Comparison of ENCODE assay signal across 17 cellular contexts in the genomic region with DNA sequence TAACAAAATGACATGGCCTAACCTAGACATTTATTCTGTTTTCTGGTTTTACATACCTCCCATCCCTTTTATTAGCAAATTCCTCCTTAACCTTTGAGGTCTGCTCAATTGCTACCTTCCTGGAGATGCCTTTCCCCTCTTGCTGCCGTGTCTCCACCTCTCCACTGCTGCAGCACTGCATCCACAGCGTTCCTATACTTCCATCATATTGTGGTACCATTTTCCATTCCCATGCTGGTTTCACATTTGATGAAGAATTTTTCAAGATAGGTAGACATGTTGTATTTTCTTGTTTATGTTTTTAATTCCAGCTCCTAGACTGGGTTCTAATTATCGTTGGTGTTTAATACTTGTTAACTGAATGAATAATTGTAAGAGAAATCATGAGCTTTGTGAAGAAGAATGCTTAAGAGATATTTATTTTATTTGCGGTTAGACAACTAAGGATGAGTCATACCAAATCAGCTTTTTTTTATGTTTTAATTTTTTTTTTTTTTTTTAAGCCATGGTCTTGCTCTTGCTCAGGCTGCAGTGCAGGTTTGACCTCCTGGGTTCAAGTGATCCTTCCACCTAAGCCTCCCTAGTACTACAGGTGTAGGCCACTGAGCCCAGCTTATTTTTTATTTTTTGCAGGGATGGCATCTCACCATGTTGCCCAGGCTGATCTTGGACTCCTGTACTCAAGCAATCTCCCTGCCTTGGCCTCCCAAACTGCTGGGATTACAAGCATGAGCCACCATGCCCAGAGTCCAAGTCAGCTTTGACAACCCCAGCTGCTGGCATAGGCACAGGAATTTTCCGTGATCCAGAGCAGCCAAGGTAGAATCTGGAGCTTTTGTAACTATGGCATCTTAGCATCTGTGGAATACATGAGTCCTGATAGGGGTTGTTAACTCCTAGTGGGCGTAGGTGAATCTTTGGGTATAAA. TPM values are rescaled to one million over a fixed set of nuclear protein-coding genes. Genes with fewer than 3 reads are reported as not detected.
DNase-seq lines count a peak whose midpoint lies in the region; ATAC-seq and TF ChIP-seq lines count a peak whose summit lies in the region.
"Had no signal": no experiment of that assay in that cellular context is flagged by ENCODE, and none has a peak within 500 bp of the region (broad histone marks: within the 10 kb centered on the region; RNA-seq: fewer than 3 reads in every experiment).

No MANE protein-coding gene starts in this region.

- no peaks in the 10 kb centered on the region for H3K27me3 ChIP-seq in breast epithelium
- no peaks in the 10 kb centered on the region for H3K27me3 ChIP-seq in H7 (ENCODE audit: control insufficient read depth, insufficient read depth, low read length)
- H3K27me3 ChIP-seq: tibial nerve had no signal

- peaks cover 7% of the 10 kb centered on the region for H3K9me3 Mint-ChIP-seq in MCF 10A (ENCODE audit: unreplicated experiment)
- peaks cover 8% of the 10 kb centered on the region for H3K9me3 Mint-ChIP-seq in activated CD4-positive, alpha-beta T cell treated with anti-CD3 and anti-CD28 coated beads, Interleukin-2, amount 10 ng/mL, durations not matched to agents 7 days and 5 days
- H3K9me3 Mint-ChIP-seq: WTC11 had no signal

- POLR2A ChIA-PET in MCF 10A (lab: Yijun Ruan, JAX) = interaction anchor here (0.8 to 4.6 kb wide), 11 partner anchors 9 to 189 kb away, joined by 3 to 42 read pairs (median 4); no protein-coding TSS in a partner anchor
- POLR2A ChIA-PET in activated CD4-positive, alpha-beta T cell treated with anti-CD3 and anti-CD28 coated beads, Interleukin-2, amount 10 ng/mL, durations not matched to agents 7 days and 5 days (lab: Charles Lee) = no interaction called here

- no peaks in the 10 kb centered on the region for H3K9me3 ChIP-seq in breast epithelium
- H3K9me3 ChIP-seq: tibial nerve had no signal

- TF ChIP-seq CTCF in MCF 10A (IDR thresholded peaks at IDR 0.05; ENCODE audit: unreplicated experiment) = no peak
- TF ChIP-seq CTCF in breast epithelium (IDR thresholded peaks at IDR 0.05) = no peak
- TF ChIP-seq CTCF in fibroblast of the aortic adventitia (IDR thresholded peaks at IDR 0.05; ENCODE audit: insufficient read depth, low read length) = no peak

- ATAC-seq in sciatic nerve = no peak
- ATAC-seq: HCT116, WTC11 had no signal

- no peaks in the 10 kb centered on the region for H3K4me1 ChIP-seq in breast epithelium
- H3K4me1 ChIP-seq: tibial nerve had no signal

- peaks cover 44% of the 10 kb centered on the region for H3K4me1 Mint-ChIP-seq in MCF 10A (ENCODE audit: insufficient read depth, unreplicated experiment)
- H3K4me1 Mint-ChIP-seq in activated CD4-positive, alpha-beta T cell treated with anti-CD3 and anti-CD28 coated beads, Interleukin-2, amount 10 ng/mL, durations not matched to agents 7 days and 5 days = peaks cover 3% of the 10 kb centered on the region

- H3K27me3 Mint-ChIP-seq in MCF 10A (ENCODE audit: insufficient read depth, unreplicated experiment) = no peaks in the 10 kb centered on the region
- H3K27me3 Mint-ChIP-seq in activated CD4-positive, alpha-beta T cell treated with anti-CD3 and anti-CD28 coated beads, Interleukin-2, amount 10 ng/mL, durations not matched to agents 7 days and 5 days = no peaks in the 10 kb centered on the region
- H3K27me3 Mint-ChIP-seq: IgD-negative memory B cell had no signal

- BruUV-seq in MCF 10A (replicated peaks; lab: Mats Ljungman, UMichigan) = no TSS peak

- no peaks in the 10 kb centered on the region for H3K36me3 Mint-ChIP-seq in MCF 10A (ENCODE audit: insufficient read depth, unreplicated experiment)
- peaks cover 4% of the 10 kb centered on the region for H3K36me3 Mint-ChIP-seq in activated CD4-positive, alpha-beta T cell treated with anti-CD3 and anti-CD28 coated beads, Interleukin-2, amount 10 ng/mL, durations not matched to agents 7 days and 5 days (ENCODE audit: low read depth)
- H3K36me3 Mint-ChIP-seq: IgD-negative memory B cell, WTC11 had no signal

- no peak overlapping the region for H3K4me3 Mint-ChIP-seq in MCF 10A (ENCODE audit: unreplicated experiment)
- H3K4me3 Mint-ChIP-seq in activated CD4-positive, alpha-beta T cell treated with anti-CD3 and anti-CD28 coated beads, Interleukin-2, amount 10 ng/mL, durations not matched to agents 7 days and 5 days = no peak overlapping the region
- H3K4me3 Mint-ChIP-seq: IgD-negative memory B cell, WTC11 had no signal

- intact Hi-C loops in MCF 10A (cut with micrococcal nuclease) (loop anchor here (5.0 kb wide), 1 partner anchor 171 kb away; no protein-coding TSS in a partner anchor), breast epithelium (cut with DNase I; ENCODE audit: low total_unique reads) (no loop called here), sciatic nerve (cut with DNase I) (no loop called here)

- H3K4me3 ChIP-seq in breast epithelium = no peak overlapping the region
- no peak overlapping the region for H3K4me3 ChIP-seq in fibroblast of the aortic adventitia (ENCODE audit: low read depth, low read length)
- no peak overlapping the region for H3K4me3 ChIP-seq in H7 (ENCODE audit: insufficient read depth, low read depth, low read length)
- H3K4me3 ChIP-seq: tibial nerve had no signal

- H3K27ac ChIP-seq in breast epithelium = no peak overlapping the region
- H3K27ac ChIP-seq: 22Rv1, tibial nerve had no signal

- DNase-seq in MCF 10A (ENCODE audit: unreplicated experiment) = peak; percentile 74
- no peak for DNase-seq in breast epithelium (ENCODE audit: low spot score in 2 of 2)
- DNase-seq in T1000 (lab: John Stamatoyannopoulos, UW) = peak; percentile 21
- peak; percentile 74 for DNase-seq in fibroblast of the aortic adventitia (ENCODE audit: low read depth)
- no peak for DNase-seq in sciatic nerve (ENCODE audit: low spot score)
- no peak for DNase-seq in dermis blood vessel endothelial cell
- no peak for DNase-seq in activated CD4-positive, alpha-beta T cell treated with anti-CD3 and anti-CD28 coated beads, Interleukin-2, amount 10 ng/mL, durations not matched to agents 7 days and 5 days
- no peak for DNase-seq in H7
- DNase-seq: activated CD8-positive, alpha-beta memory T cell treated with anti-CD3 and anti-CD28 coated beads, Interleukin-2, amount 50 U/mL, for 48 hours; DND-41; effector CD4-positive, alpha-beta T cell; NCI-H1694 treated with DMSO at 0.1 percent for 48 hours had no signal

- no peaks in the 10 kb centered on the region for H3K36me3 ChIP-seq in breast epithelium
- no peaks in the 10 kb centered on the region for H3K36me3 ChIP-seq in H7 (replicated peaks; ENCODE audit: control insufficient read depth, insufficient read depth, low read length)
- H3K36me3 ChIP-seq: tibial nerve had no signal

- TF ChIP-seq POLR2A in breast epithelium (IDR thresholded peaks at IDR 0.05) = no peak

- CTCF ChIA-PET in MCF 10A (lab: Yijun Ruan, JAX) = interaction anchor here (0.6 to 1.3 kb wide), 12 partner anchors 9 to 560 kb away, joined by 3 to 6 read pairs (median 4); no protein-coding TSS in a partner anchor
- CTCF ChIA-PET in activated CD4-positive, alpha-beta T cell treated with anti-CD3 and anti-CD28 coated beads, Interleukin-2, amount 10 ng/mL, durations not matched to agents 7 days and 5 days (lab: Charles Lee) = interaction anchor here (0.6 kb wide), 2 partner anchors 224 to 422 kb away, joined by 3 read pairs; no protein-coding TSS in a partner anchor

- peak overlapping the region; percentile 40 for H3K27ac Mint-ChIP-seq in MCF 10A (ENCODE audit: low read depth, unreplicated experiment)
- H3K27ac Mint-ChIP-seq in activated CD4-positive, alpha-beta T cell treated with anti-CD3 and anti-CD28 coated beads, Interleukin-2, amount 10 ng/mL, durations not matched to agents 7 days and 5 days = no peak overlapping the region
- H3K27ac Mint-ChIP-seq: IgD-negative memory B cell, WTC11 had no signal

RNA-seq across cellular contexts. Expression of gene ATP6V1G3, which starts 44.0 kb away (rescaled TPM):
- total RNA-seq in MCF 10A (2022) (not detected in 2 replicates), breast epithelium (not detected), fibroblast of the aortic adventitia (ENCODE audit: low replicate concordance) (not detected in 2 replicates), sciatic nerve (not detected), dermis blood vessel endothelial cell (0.47 and 1.2 TPM in 2 replicates)
- total RNA-seq in activated CD4-positive, alpha-beta T cell treated with anti-CD3 and anti-CD28 coated beads, Interleukin-2, amount 10 ng/mL, durations not matched to agents 7 days and 5 days = not detected
- not detected in 2 replicates for total RNA-seq in H7 (2014; rRNA removed; shearing (Covaris generic))
- total RNA-seq: tibial nerve, WTC11 had no signal

Comparison
In these comparisons a context has a peak if more than half of its experiments do, and no peak if none do; other contexts are left out.
1. DNase-seq: peak in MCF 10A (single experiment), T1000 (single experiment) and fibroblast of the aortic adventitia (single experiment); none in breast epithelium (0 of 2), sciatic nerve (single experiment), dermis blood vessel endothelial cell (single experiment), activated CD4-positive, alpha-beta T cell treated with anti-CD3 and anti-CD28 coated beads, Interleukin-2, amount 10 ng/mL, durations not matched to agents 7 days and 5 days (single experiment) and H7 (single experiment).